28 cellular contexts compared by ENCODE assay signal in genomic region chr3:122023335-122023734, GRCh38. TPM values are rescaled to one million over a fixed set of nuclear protein-coding genes. Genes with fewer than 3 reads are reported as not detected.
DNase-seq lines count a peak whose midpoint lies in the region; ATAC-seq and TF ChIP-seq lines count a peak whose summit lies in the region.
"Had no signal": no experiment of that assay in that cellular context is flagged by ENCODE, and none has a peak within 500 bp of the region (broad histone marks: within the 10 kb centered on the region; RNA-seq: fewer than 3 reads in every experiment).

No MANE protein-coding gene starts in this region.

- no peak overlapping the region for H2AK9ac ChIP-seq in IMR-90 (replicated peaks; ENCODE audit: low read depth, low read length, poor library complexity)

- H2BK120ac ChIP-seq in IMR-90 (ENCODE audit: low read depth, low read length) = no peak overlapping the region

- DNase-seq in IMR-90 (no peak), activated B cell treated with CpG ODN at 0.5 μM for 24 hours (no peak), neural progenitor cell (ENCODE audit: low spot score) (no peak), GM13976 (ENCODE audit: low spot score) (no peak), cerebellar nuclear complex (lab: John Stamatoyannopoulos, UW) (no peak)
- DNase-seq in central memory CD4-positive, alpha-beta T cell = no peak
- DNase-seq: activated CD4-positive, alpha-beta memory T cell treated with anti-CD3 and anti-CD28 coated beads for 36 hours; activated CD8-positive, alpha-beta memory T cell treated with anti-CD3 and anti-CD28 coated beads, Interleukin-2, amount 50 U/mL, for 48 hours; activated naive CD8-positive, alpha-beta T cell treated with anti-CD3 and anti-CD28 coated beads, Interleukin-2, amount 10 ng/mL, durations not matched to agents 7 days and 5 days; C1 segment of cervical spinal cord; caudate nucleus; dorsolateral prefrontal cortex; head of caudate nucleus; left colon; natural killer cell; NCI-H1048; NCI-H187 treated with DMSO at 0.1 percent for 48 hours; tibial artery had no signal

- TF ChIP-seq CTCF in GM12872 (IDR thresholded peaks at IDR 0.05; ENCODE audit: insufficient read depth, low read depth, low read length) (0 out of 3 replicates have a peak, but pooled peaks have one; percentile 15), IMR-90 (conservative IDR thresholded peaks at IDR 0.05; ENCODE audit: low read depth, low read length) (no peak), activated B cell treated with CpG ODN at 0.5 μM for 24 hours (IDR thresholded peaks at IDR 0.05) (no peak), neural progenitor cell (IDR thresholded peaks at IDR 0.05) (no peak), GM13976 (IDR thresholded peaks at IDR 0.05; ENCODE audit: borderline replicate concordance, control extremely low read depth, extremely low read depth, insufficient read depth, missing control alignments) (no peak)

- no peaks in the 10 kb centered on the region for H3K79me1 ChIP-seq in IMR-90 (ENCODE audit: low read depth in 1 of 2, low read length in 2 of 2)

- no peak for ATAC-seq in IMR-90 (ENCODE audit: low read depth)
- ATAC-seq in activated B cell treated with CpG ODN at 0.5 μM for 24 hours (ENCODE audit: low read depth) = no peak
- ATAC-seq in HG03565 (IDR thresholded peaks at IDR 0.05; ENCODE audit: unreplicated experiment) = no peak
- ATAC-seq: left colon, natural killer cell, sciatic nerve had no signal

- 38% methylated on average over 2 of the region's 7 CpGs; no CpG with 5 or more reads in 1 of the 2 experiments for WGBS in IMR-90 (ENCODE audit: extremely low coverage in 2 of 2, insufficient read length in 1 of 2), 2 experiments

- H3K4me1 Mint-ChIP-seq in activated B cell treated with CpG ODN at 0.5 μM for 24 hours (peaks cover 52% of the 10 kb centered on the region), neural progenitor cell (peaks cover 5% of the 10 kb centered on the region)

- no peak overlapping the region for H3K23ac ChIP-seq in IMR-90 (ENCODE audit: low read depth, low read length)

- no peaks in the 10 kb centered on the region for H3K27me3 Mint-ChIP-seq in activated B cell treated with CpG ODN at 0.5 μM for 24 hours
- peaks cover 4% of the 10 kb centered on the region for H3K27me3 Mint-ChIP-seq in neural progenitor cell (ENCODE audit: insufficient read depth, low read depth)

- no peak overlapping the region for H3K14ac ChIP-seq in IMR-90 (replicated peaks; ENCODE audit: low read depth, low read length)

- in situ Hi-C loops in IMR-90 (cut with MboI; ENCODE audit: low sequenced_read_pairs) (no loop called here), GM13976 (cut with MboI; ENCODE audit: low sequenced_read_pairs, unreplicated experiment) (no loop called here)

- no peaks in the 10 kb centered on the region for H3K79me2 ChIP-seq in neural progenitor cell (ENCODE audit: low read depth)
- H3K79me2 ChIP-seq: parathyroid adenoma had no signal

- H3F3A ChIP-seq in neural progenitor cell (ENCODE audit: low read depth) = no peaks in the 10 kb centered on the region

- BruUV-seq in IMR-90 (replicated peaks; lab: Mats Ljungman, UMichigan) = no TSS peak

- H3K9me3 ChIP-seq in IMR-90 (ENCODE audit: control insufficient read depth, insufficient read depth, low read length) (no peaks in the 10 kb centered on the region), neural progenitor cell (ENCODE audit: low read depth) (no peaks in the 10 kb centered on the region)
- H3K9me3 ChIP-seq: tibial artery had no signal

- TF ChIP-seq POLR2A in IMR-90 (IDR thresholded peaks at IDR 0.05; ENCODE audit: low read depth, low read length) = no peak

- dilution Hi-C loops in IMR-90 (cut with HindIII; ENCODE audit: low sequenced_read_pairs, unreplicated experiment) = no loop called here

- no peak for TF ChIP-seq RAD21 in IMR-90 (IDR thresholded peaks at IDR 0.05; ENCODE audit: low read length)

- no peak overlapping the region for H3K27ac ChIP-seq in IMR-90 (ENCODE audit: insufficient read depth, low read length)
- no peak overlapping the region for H3K27ac ChIP-seq in neural progenitor cell
- H3K27ac ChIP-seq: dorsolateral prefrontal cortex, KMS-11, parathyroid adenoma, tibial artery had no signal

- no peak overlapping the region for H4K8ac ChIP-seq in IMR-90 (ENCODE audit: low read depth in 2 of 2, low read length in 2 of 2)

- H3K27me3 ChIP-seq in IMR-90 (ENCODE audit: control insufficient read depth, insufficient read depth, low read length) = peaks cover 21% of the 10 kb centered on the region
- H3K27me3 ChIP-seq in neural progenitor cell = peaks cover 26% of the 10 kb centered on the region

- H4K20me1 ChIP-seq in IMR-90 (ENCODE audit: insufficient read depth, low read length) = no peaks in the 10 kb centered on the region
- H4K20me1 ChIP-seq in neural progenitor cell (ENCODE audit: low read depth) = no peaks in the 10 kb centered on the region

- H3K9me3 Mint-ChIP-seq in activated B cell treated with CpG ODN at 0.5 μM for 24 hours (no peaks in the 10 kb centered on the region), neural progenitor cell (no peaks in the 10 kb centered on the region)
- H3K9me3 Mint-ChIP-seq: activated CD4-positive, alpha-beta memory T cell treated with anti-CD3 and anti-CD28 coated beads for 36 hours; activated naive CD8-positive, alpha-beta T cell treated with anti-CD3 and anti-CD28 coated beads, Interleukin-2, amount 10 ng/mL, durations not matched to agents 7 days and 5 days; natural killer cell; stimulated activated naive CD8-positive, alpha-beta T cell treated with anti-CD3 and anti-CD28 coated beads, Interleukin-15, Interleukin-2, amounts not matched to agents 100 ng/mL and 50 ng/mL, for 24 hours had no signal

- H2AK5ac ChIP-seq in IMR-90 (ENCODE audit: low read depth, low read length) = no peak overlapping the region

- H3K9me1 ChIP-seq in IMR-90 (ENCODE audit: insufficient read depth, low read length) = no peaks in the 10 kb centered on the region

- POLR2A ChIA-PET in IMR-90 (lab: Charles Lee; ENCODE audit: unreplicated experiment) = no interaction called here
- POLR2A ChIA-PET in activated B cell treated with CpG ODN at 0.5 μM for 24 hours (lab: Charles Lee) = no interaction called here

- H4K91ac ChIP-seq in IMR-90 (ENCODE audit: insufficient read depth, low read depth, low read length) = no peak overlapping the region

- CTCF ChIA-PET in IMR-90 (lab: Yijun Ruan, JAX) (no interaction called here), activated B cell treated with CpG ODN at 0.5 μM for 24 hours (lab: Charles Lee) (no interaction called here)

- H3K9ac ChIP-seq in IMR-90 (ENCODE audit: low read depth, low read length) (no peak overlapping the region), neural progenitor cell (no peak overlapping the region)
- H3K9ac ChIP-seq: KMS-11, parathyroid adenoma had no signal

- H3K36me3 Mint-ChIP-seq in activated B cell treated with CpG ODN at 0.5 μM for 24 hours (ENCODE audit: low read depth) = no peaks in the 10 kb centered on the region
- H3K36me3 Mint-ChIP-seq in neural progenitor cell = no peaks in the 10 kb centered on the region
- H3K36me3 Mint-ChIP-seq: activated CD4-positive, alpha-beta memory T cell treated with anti-CD3 and anti-CD28 coated beads for 36 hours; activated naive CD8-positive, alpha-beta T cell treated with anti-CD3 and anti-CD28 coated beads, Interleukin-2, amount 10 ng/mL, durations not matched to agents 7 days and 5 days; natural killer cell had no signal

- no peak overlapping the region for H3K4me3 ChIP-seq in IMR-90 (ENCODE audit: insufficient read depth, low read depth, low read length)
- no peak overlapping the region for H3K4me3 ChIP-seq in neural progenitor cell
- H3K4me3 ChIP-seq: dorsolateral prefrontal cortex, tibial artery had no signal

- intact Hi-C loops in IMR-90 (cut with micrococcal nuclease) = no loop called here
- intact Hi-C loops in activated B cell treated with CpG ODN at 0.5 μM for 24 hours (cut with micrococcal nuclease) = no loop called here

- no peak overlapping the region for H2BK5ac ChIP-seq in IMR-90 (ENCODE audit: low read depth, low read length, poor library complexity, severe bottlenecking)

- no peak overlapping the region for H3K4ac ChIP-seq in IMR-90 (ENCODE audit: low read depth, low read length)

- no peak overlapping the region for H2BK20ac ChIP-seq in IMR-90 (ENCODE audit: low read depth, low read length)

- H3K4me1 ChIP-seq in IMR-90 (ENCODE audit: control insufficient read depth, insufficient read depth, low read length) (no peaks in the 10 kb centered on the region), neural progenitor cell (no peaks in the 10 kb centered on the region)
- H3K4me1 ChIP-seq: parathyroid adenoma had no signal

- H3K4me2 ChIP-seq in IMR-90 (ENCODE audit: low read depth, low read length) (0 out of 2 replicates have a peak overlapping the region, but pooled peaks have one; percentile 28), neural progenitor cell (no peak overlapping the region)
- H3K4me2 ChIP-seq: KMS-11 had no signal

- peak overlapping the region; percentile 25 for H3K27ac Mint-ChIP-seq in activated B cell treated with CpG ODN at 0.5 μM for 24 hours
- no peak overlapping the region for H3K27ac Mint-ChIP-seq in neural progenitor cell
- H3K27ac Mint-ChIP-seq: activated CD4-positive, alpha-beta memory T cell treated with anti-CD3 and anti-CD28 coated beads for 36 hours; activated naive CD8-positive, alpha-beta T cell treated with anti-CD3 and anti-CD28 coated beads, Interleukin-2, amount 10 ng/mL, durations not matched to agents 7 days and 5 days; natural killer cell; stimulated activated naive CD8-positive, alpha-beta T cell treated with anti-CD3 and anti-CD28 coated beads, Interleukin-15, Interleukin-2, amounts not matched to agents 100 ng/mL and 50 ng/mL, for 24 hours had no signal

- H3K4me3 Mint-ChIP-seq in activated B cell treated with CpG ODN at 0.5 μM for 24 hours = no peak overlapping the region
- H3K4me3 Mint-ChIP-seq in neural progenitor cell = no peak overlapping the region
- H3K4me3 Mint-ChIP-seq: activated CD4-positive, alpha-beta memory T cell treated with anti-CD3 and anti-CD28 coated beads for 36 hours; activated naive CD8-positive, alpha-beta T cell treated with anti-CD3 and anti-CD28 coated beads, Interleukin-2, amount 10 ng/mL, durations not matched to agents 7 days and 5 days; natural killer cell; stimulated activated naive CD8-positive, alpha-beta T cell treated with anti-CD3 and anti-CD28 coated beads, Interleukin-15, Interleukin-2, amounts not matched to agents 100 ng/mL and 50 ng/mL, for 24 hours had no signal

- no peak overlapping the region for H2BK15ac ChIP-seq in IMR-90 (ENCODE audit: low read depth, low read length)

- H2AFZ ChIP-seq in IMR-90 (replicated peaks; ENCODE audit: low read length, poor library complexity) = no peak overlapping the region
- H2AFZ ChIP-seq in neural progenitor cell (replicated peaks) = peak overlapping the region; percentile 88
- H2AFZ ChIP-seq: parathyroid adenoma had no signal

- H4K5ac ChIP-seq in IMR-90 (ENCODE audit: low read depth, low read length) = no peak overlapping the region

- H3K56ac ChIP-seq in IMR-90 (ENCODE audit: extremely low read depth, insufficient read depth, low read length) = no peak overlapping the region

- H3K36me3 ChIP-seq in IMR-90 (ENCODE audit: control insufficient read depth, insufficient read depth, low read length) (no peaks in the 10 kb centered on the region), neural progenitor cell (no peaks in the 10 kb centered on the region)
- H3K36me3 ChIP-seq: tibial artery had no signal

- no peak overlapping the region for H3K18ac ChIP-seq in IMR-90 (ENCODE audit: low read depth, low read length)

RNA-seq across cellular contexts. Expression of gene ILDR1, which starts 1.3 kb away (rescaled TPM):
- total RNA-seq in IMR-90 (2012; rRNA removed) = not detected in 2 replicates
- not detected in 2 replicates for polyA plus RNA-seq in IMR-90 (2012; rRNA removed)
- polyA plus RNA-seq in IMR-90 (2012; cell fraction: cytosol; rRNA removed) = not detected in 2 replicates
- not detected in 2 replicates for polyA plus RNA-seq in IMR-90 (2012; cell fraction: nucleus; rRNA removed; ENCODE audit: low replicate concordance)
- 1.3 and 1.4 TPM in 2 replicates for total RNA-seq in activated B cell treated with CpG ODN at 0.5 μM for 24 hours
- 0.07 and 0.22 TPM in 2 replicates for total RNA-seq in neural progenitor cell (ENCODE audit: low replicate concordance)
- total RNA-seq: activated naive CD8-positive, alpha-beta T cell treated with anti-CD3 and anti-CD28 coated beads, Interleukin-2, amount 10 ng/mL, durations not matched to agents 7 days and 5 days; astrocyte; endothelial cell of umbilical vein; mesenteric fat pad; sciatic nerve had no signal
- polyA plus RNA-seq: AG04450, endothelial cell of umbilical vein had no signal

RNA-seq across cellular contexts. Expression of gene CD86, which starts 31.8 kb away (rescaled TPM):
- total RNA-seq in IMR-90 (2012; rRNA removed) (not detected in 2 replicates), activated B cell treated with CpG ODN at 0.5 μM for 24 hours (31.2 and 31.7 TPM in 2 replicates), neural progenitor cell (ENCODE audit: low replicate concordance) (not detected in 2 replicates)
- not detected in 2 replicates for polyA plus RNA-seq in IMR-90 (2012; rRNA removed)
- polyA plus RNA-seq in IMR-90 (2012; cell fraction: cytosol; rRNA removed) = not detected in 2 replicates
- not detected in 2 replicates for polyA plus RNA-seq in IMR-90 (2012; cell fraction: nucleus; rRNA removed; ENCODE audit: low replicate concordance)
- total RNA-seq: astrocyte, endothelial cell of umbilical vein had no signal
- polyA plus RNA-seq: AG04450, endothelial cell of umbilical vein had no signal

Comparison
In these comparisons a context has a peak if more than half of its experiments do, and no peak if none do; other contexts are left out.
1. RNA of gene CD86, which starts 31.8 kb away (total RNA-seq): 31.2 to 31.7 TPM in activated B cell treated with CpG ODN at 0.5 μM for 24 hours; not detected in IMR-90 and not detected in neural progenitor cell; every median in the first group is over 10 times any median in the second.